In the genomic region with DNA sequence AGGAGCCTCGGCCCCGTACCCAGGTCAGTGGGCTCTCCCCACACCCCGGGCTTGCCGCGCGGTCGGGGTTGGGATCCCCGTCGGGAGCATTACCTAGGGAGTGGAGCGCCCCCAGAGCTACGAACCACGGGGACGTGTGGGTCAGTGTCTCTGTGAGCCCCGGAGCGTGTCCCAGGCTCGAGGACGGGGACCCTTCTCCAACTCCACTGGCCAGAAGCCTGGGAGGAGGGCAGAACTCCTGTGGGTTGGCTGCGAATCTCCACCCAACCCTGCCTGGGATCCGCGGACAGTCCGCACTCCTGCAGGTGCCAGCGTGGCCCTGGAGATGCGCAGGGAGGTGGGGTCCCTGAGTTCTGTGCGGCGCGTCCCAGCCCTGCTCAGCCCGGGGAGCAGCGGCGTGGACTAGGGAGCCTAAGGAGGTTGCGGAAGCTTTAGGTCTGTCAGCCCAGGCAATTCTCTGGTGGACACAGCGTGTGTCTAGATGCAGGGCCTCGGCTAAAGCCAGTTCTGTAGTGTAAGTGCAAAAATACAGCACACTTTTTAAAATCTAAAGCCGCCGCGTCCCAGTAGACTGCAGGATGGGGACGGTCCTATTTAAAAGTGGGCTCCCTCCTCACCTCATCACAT, we compare ENCODE assay signal across 8 cellular contexts.
DNase-seq lines count a peak whose midpoint lies in the region; FAIRE-seq and TF ChIP-seq lines count a peak whose summit lies in the region.

No MANE protein-coding gene starts in this region.

- H3K4me1 ChIP-seq in iPS-15b (ENCODE audit: control insufficient read depth, insufficient read depth, low read length): peaks cover 5% of the 10 kb centered on the region

- peak overlapping the region in 20 of 21 experiments; percentile 76 to 94 (median 89) for H3K27ac ChIP-seq in skin epidermis

- TF ChIP-seq CTCF in astrocyte of the cerebellum (IDR thresholded peaks at IDR 0.05; ENCODE audit: low read depth, low read length, missing control alignments): no peak

- in situ Hi-C loops in astrocyte of the cerebellum (cut with HindIII; ENCODE audit: low sequenced_read_pairs): no loop called here

- DNase-seq in AG20443 (ENCODE audit: low spot score): peak; percentile 45
- DNase-seq in GM19239 (ENCODE audit: insufficient read length, low spot score): no peak
- DNase-seq in HuH-7 (ENCODE audit: low spot score): peak; percentile 32
- no peak for DNase-seq in astrocyte of the cerebellum (ENCODE audit: low read depth)
- no peak for DNase-seq in NCI-H1694 (lab: John Stamatoyannopoulos, UW)
- DNase-seq in DMS153 treated with DMSO at 0.1 percent for 48 hours (lab: John Stamatoyannopoulos, UW; ENCODE audit: unreplicated experiment): no peak

- H3K27me3 ChIP-seq in iPS-15b (ENCODE audit: control insufficient read depth, insufficient read depth, low read length): peaks cover 16% of the 10 kb centered on the region

- H3K9ac ChIP-seq in iPS-15b (ENCODE audit: low read depth, low read length): peak overlapping the region; percentile 70

- no peaks in the 10 kb centered on the region for H3K9me3 ChIP-seq in iPS-15b (ENCODE audit: control insufficient read depth, insufficient read depth, low read length)

- no peaks in the 10 kb centered on the region for H3K36me3 ChIP-seq in iPS-15b (ENCODE audit: control insufficient read depth, insufficient read depth, low read length)

- peak; percentile 84 for FAIRE-seq in GM19239 (lab: Jason Lieb, UNC)

- H3K4me3 ChIP-seq in astrocyte of the cerebellum (ENCODE audit: low read depth, low read length) (peak overlapping the region; percentile 61), iPS-15b (ENCODE audit: low read depth, low read length) (peak overlapping the region; percentile 85), skin epidermis (peak overlapping the region; percentile 53 to 88 (median 69))

Comparison
In these comparisons a context has a peak if more than half of its experiments do, and no peak if none do; other contexts are left out.
1. DNase-seq: peak in AG20443 (single experiment) and HuH-7 (single experiment); none in GM19239 (single experiment), astrocyte of the cerebellum (single experiment), NCI-H1694 (single experiment) and DMS153 treated with DMSO at 0.1 percent for 48 hours (single experiment).
2. Peak in every context shown above with its lines, with median percentiles within 50 percentile points of each other: H3K4me3 ChIP-seq.